ENCODE assay signal across 8 cellular contexts in genomic region chr7:90595341-90595800, GRCh38. TPM values are rescaled to one million over a fixed set of nuclear protein-coding genes. Genes with fewer than 3 reads are reported as not detected.
A peak's percentile ranks its signal among the peaks of the same experiment; 100 is the strongest.
DNase-seq lines count a peak whose midpoint lies in the region; ATAC-seq and TF ChIP-seq lines count a peak whose summit lies in the region.

No MANE protein-coding gene starts in this region.

- DNase-seq in WERI-Rb-1 (no peak), hepatocyte (ENCODE audit: low spot score) (no peak), smooth muscle cell (lab: John Stamatoyannopoulos, UW; ENCODE audit: unreplicated experiment) (no peak), COLO829 (ENCODE audit: low spot score) (no peak), UCSD-AML1 (lab: John Stamatoyannopoulos, UW; ENCODE audit: unreplicated experiment) (no peak)

- peaks cover 30% of the 10 kb centered on the region for H3K79me2 ChIP-seq in hepatocyte
- H3K79me2 ChIP-seq in smooth muscle cell (ENCODE audit: low read depth), result no peaks in the 10 kb centered on the region

- no peaks in the 10 kb centered on the region for H4K20me1 ChIP-seq in BLaER1 treated with 17β-estradiol and CSF1 and Interleukin-3, amounts not matched to agents 10 nM and 100 nM
- H4K20me1 ChIP-seq in hepatocyte (ENCODE audit: insufficient read depth, poor library complexity, severe bottlenecking) (peaks cover 7% of the 10 kb centered on the region), smooth muscle cell (ENCODE audit: low read depth) (no peaks in the 10 kb centered on the region)

- H3K36me3 ChIP-seq in BLaER1 treated with 17β-estradiol and CSF1 and Interleukin-3, amounts not matched to agents 10 nM and 100 nM, result no peaks in the 10 kb centered on the region
- H3K36me3 ChIP-seq in WERI-Rb-1 (no peaks in the 10 kb centered on the region), hepatocyte (replicated peaks; ENCODE audit: insufficient read depth, low read depth) (no peaks in the 10 kb centered on the region), smooth muscle cell (ENCODE audit: low read depth) (no peaks in the 10 kb centered on the region)

- peak overlapping the region in 10 of 11 experiments; percentile 58 to 97 (median 91); a peak in 20 of 22 replicates for H3K27ac ChIP-seq in BLaER1 treated with 17β-estradiol and CSF1 and Interleukin-3, amounts not matched to agents 10 nM and 100 nM
- no peak overlapping the region for H3K27ac ChIP-seq in WERI-Rb-1
- H3K27ac ChIP-seq in hepatocyte, result peak overlapping the region; percentile 87
- H3K27ac ChIP-seq in smooth muscle cell (ENCODE audit: low read depth), result no peak overlapping the region

- no peak for TF ChIP-seq CTCF in WERI-Rb-1 (IDR thresholded peaks at IDR 0.05; ENCODE audit: low read depth, low read length)
- TF ChIP-seq CTCF in hepatocyte (IDR thresholded peaks at IDR 0.05; ENCODE audit: poor library complexity), result no peak
- no peak for TF ChIP-seq CTCF in smooth muscle cell (IDR thresholded peaks at IDR 0.05; ENCODE audit: borderline replicate concordance, insufficient read depth, poor library complexity, severe bottlenecking)

- H2AFZ ChIP-seq in hepatocyte (peak overlapping the region; percentile 75), smooth muscle cell (ENCODE audit: low read depth) (peak overlapping the region; percentile 83)

- H3K4me2 ChIP-seq in BLaER1 treated with 17β-estradiol and CSF1 and Interleukin-3, amounts not matched to agents 10 nM and 100 nM, result peak overlapping the region; percentile 76 to 94 (median 90)
- H3K4me2 ChIP-seq in hepatocyte (peak overlapping the region; percentile 90), smooth muscle cell (peak overlapping the region; percentile 97)

- H3F3A ChIP-seq in smooth muscle cell (ENCODE audit: low read depth), result peaks cover 4% of the 10 kb centered on the region

- H3K9ac ChIP-seq in BLaER1 treated with 17β-estradiol and CSF1 and Interleukin-3, amounts not matched to agents 10 nM and 100 nM, result peak overlapping the region; percentile 35 to 96 (median 92); a peak in 21 of 22 replicates
- H3K9ac ChIP-seq in smooth muscle cell (ENCODE audit: low read depth), result no peak overlapping the region

- H3K4me3 ChIP-seq in BLaER1 treated with 17β-estradiol and CSF1 and Interleukin-3, amounts not matched to agents 10 nM and 100 nM, result peak overlapping the region; percentile 72 to 99 (median 88)
- H3K4me3 ChIP-seq in WERI-Rb-1 (ENCODE audit: low read depth, low read length) (peak overlapping the region; percentile 40), hepatocyte (peak overlapping the region; percentile 88), smooth muscle cell (peak overlapping the region; percentile 83)

- no peaks in the 10 kb centered on the region for H3K27me3 ChIP-seq in BLaER1 treated with 17β-estradiol and CSF1 and Interleukin-3, amounts not matched to agents 10 nM and 100 nM
- H3K27me3 ChIP-seq in WERI-Rb-1 (ENCODE audit: insufficient read depth, low read depth, severe bottlenecking), result no peaks in the 10 kb centered on the region
- no peaks in the 10 kb centered on the region for H3K27me3 ChIP-seq in hepatocyte
- H3K27me3 ChIP-seq in smooth muscle cell (ENCODE audit: low read depth), result no peaks in the 10 kb centered on the region

- no peaks in the 10 kb centered on the region for H3K9me2 ChIP-seq in hepatocyte (replicated peaks; ENCODE audit: insufficient read depth)

- H3K4me1 ChIP-seq in BLaER1 treated with 17β-estradiol and CSF1 and Interleukin-3, amounts not matched to agents 10 nM and 100 nM, result peaks cover 29 to 45% (median 37%) of the 10 kb centered on the region in 10 experiments
- H3K4me1 ChIP-seq in hepatocyte (ENCODE audit: insufficient read depth) (no peaks in the 10 kb centered on the region), smooth muscle cell (ENCODE audit: low read depth) (peaks cover 13% of the 10 kb centered on the region)

- no peaks in the 10 kb centered on the region for H3K9me3 ChIP-seq in BLaER1 treated with 17β-estradiol and CSF1 and Interleukin-3, amounts not matched to agents 10 nM and 100 nM (replicated peaks in 1 of 11)
- H3K9me3 ChIP-seq in WERI-Rb-1 (ENCODE audit: severe bottlenecking) (no peaks in the 10 kb centered on the region), hepatocyte (ENCODE audit: low read depth) (no peaks in the 10 kb centered on the region), smooth muscle cell (replicated peaks; ENCODE audit: low read depth) (no peaks in the 10 kb centered on the region)

- peak; percentile 4 for ATAC-seq in GM21717 (IDR thresholded peaks at IDR 0.05; ENCODE audit: unreplicated experiment)
- ATAC-seq in GM21423 (IDR thresholded peaks at IDR 0.05; ENCODE audit: unreplicated experiment), result no peak

- WGBS in hepatocyte (ENCODE audit: low lambda C conversion rate, missing lambda C conversion rate), result 11% methylated on average over 9 of the region's 10 CpGs
- WGBS in smooth muscle cell (ENCODE audit: low lambda C conversion rate), result 15% methylated on average over 10 of the region's 10 CpGs

RNA-seq across cellular contexts. Expression of gene CDK14, which starts 0.8 kb away (rescaled TPM):
- total RNA-seq in hepatocyte (20.7 and 23.5 TPM in 2 replicates), smooth muscle cell (5.3 and 11.2 TPM in 2 replicates)
- polyA plus RNA-seq in hepatocyte (8.6 and 15.2 TPM in 2 replicates), smooth muscle cell (4.1 and 5.1 TPM in 2 replicates)

Comparison
In these comparisons a context has a peak if more than half of its experiments do, and no peak if none do; other contexts are left out.
1. H3K27ac ChIP-seq: peak in BLaER1 treated with 17β-estradiol and CSF1 and Interleukin-3, amounts not matched to agents 10 nM and 100 nM (10 of 11) and hepatocyte (single experiment); none in WERI-Rb-1 (single experiment) and smooth muscle cell (single experiment).
2. Peak in every context shown above with its lines, with median percentiles within 50 percentile points of each other: H3K4me2 ChIP-seq and H3K4me3 ChIP-seq.